ENCODE assay signal across 12 cellular contexts in genomic region chr10:8473205-8473604, GRCh38.
DNase-seq lines count a peak whose midpoint lies in the region; ATAC-seq and TF ChIP-seq lines count a peak whose summit lies in the region.
"Had no signal": no experiment of that assay in that cellular context is flagged by ENCODE, and none has a peak within 500 bp of the region (broad histone marks: within the 10 kb centered on the region; RNA-seq: fewer than 3 reads in every experiment).

No MANE protein-coding gene starts in this region.

- BruUV-seq in PC-3 (replicated peaks; lab: Mats Ljungman, UMichigan), result no TSS peak

- H3K9me3 ChIP-seq in PC-3 (ENCODE audit: low read length) (no peaks in the 10 kb centered on the region), endodermal cell (ENCODE audit: control insufficient read depth, low read length) (peaks cover 14% of the 10 kb centered on the region)

- no peaks in the 10 kb centered on the region for H3F3A ChIP-seq in PC-3 (ENCODE audit: low read length, unreplicated experiment)

- H2AFZ ChIP-seq in PC-3 (ENCODE audit: low read length), result no peak overlapping the region

- peaks cover 5% of the 10 kb centered on the region for H3K4me1 Mint-ChIP-seq in activated CD4-positive, alpha-beta T cell treated with anti-CD3 and anti-CD28 coated beads for 36 hours
- no peaks in the 10 kb centered on the region for H3K4me1 Mint-ChIP-seq in endodermal cell

- POLR2A ChIA-PET in activated CD4-positive, alpha-beta T cell treated with anti-CD3 and anti-CD28 coated beads for 36 hours (lab: Charles Lee), result no interaction called here
- POLR2A ChIA-PET in PC-3 (lab: Charles Lee; ENCODE audit: unreplicated experiment), result interaction anchor here (0.7 kb wide), 1 partner anchor 117 kb away, joined by 3 read pairs; no protein-coding TSS in a partner anchor

- peak; percentile 49 for ATAC-seq in activated CD4-positive, alpha-beta T cell treated with anti-CD3 and anti-CD28 coated beads for 36 hours
- no peak for ATAC-seq in PC-3
- ATAC-seq: left colon had no signal

- peaks cover 15% of the 10 kb centered on the region for H3K27me3 Mint-ChIP-seq in activated CD4-positive, alpha-beta T cell treated with anti-CD3 and anti-CD28 coated beads for 36 hours
- peaks cover 2% of the 10 kb centered on the region for H3K27me3 Mint-ChIP-seq in endodermal cell (ENCODE audit: insufficient read depth)

- H3K4me3 Mint-ChIP-seq in activated CD4-positive, alpha-beta T cell treated with anti-CD3 and anti-CD28 coated beads for 36 hours, result no peak overlapping the region
- no peak overlapping the region for H3K4me3 Mint-ChIP-seq in endodermal cell

- no peak overlapping the region for H3K4me2 ChIP-seq in PC-3 (ENCODE audit: low read length)
- H3K4me2 ChIP-seq: KMS-11 had no signal

- no peaks in the 10 kb centered on the region for H4K20me1 ChIP-seq in PC-3 (ENCODE audit: low read length)

- TF ChIP-seq CTCF in PC-3 (conservative IDR thresholded peaks at IDR 0.05; ENCODE audit: low read depth, low read length) (peak; percentile 50), endodermal cell (conservative IDR thresholded peaks at IDR 0.05) (peak; percentile 39)

- H3K36me3 ChIP-seq in PC-3 (ENCODE audit: low read depth, low read length) (no peaks in the 10 kb centered on the region), endodermal cell (ENCODE audit: control insufficient read depth, insufficient read depth, low read length) (no peaks in the 10 kb centered on the region)
- H3K36me3 ChIP-seq: tibial nerve had no signal

- H3K9me3 Mint-ChIP-seq in activated CD4-positive, alpha-beta T cell treated with anti-CD3 and anti-CD28 coated beads for 36 hours (ENCODE audit: low read depth), result peaks cover 7% of the 10 kb centered on the region
- H3K9me3 Mint-ChIP-seq in endodermal cell, result peaks cover 9% of the 10 kb centered on the region

- H3K27ac Mint-ChIP-seq in activated CD4-positive, alpha-beta T cell treated with anti-CD3 and anti-CD28 coated beads for 36 hours, result no peak overlapping the region
- H3K27ac Mint-ChIP-seq in endodermal cell, result no peak overlapping the region

- H3K4me1 ChIP-seq in PC-3 (ENCODE audit: insufficient read depth, low read length) (no peaks in the 10 kb centered on the region), endodermal cell (ENCODE audit: control insufficient read depth, insufficient read depth, low read length) (no peaks in the 10 kb centered on the region)
- H3K4me1 ChIP-seq: tibial nerve had no signal

- H3K27me3 ChIP-seq in PC-3 (ENCODE audit: low read length), result no peaks in the 10 kb centered on the region
- no peaks in the 10 kb centered on the region for H3K27me3 ChIP-seq in endodermal cell (ENCODE audit: control insufficient read depth, insufficient read depth, low read length, poor library complexity, severe bottlenecking)
- H3K27me3 ChIP-seq: tibial nerve had no signal

- no peaks in the 10 kb centered on the region for H3K9me2 ChIP-seq in PC-3 (replicated peaks; ENCODE audit: low read length)

- H3K36me3 Mint-ChIP-seq in activated CD4-positive, alpha-beta T cell treated with anti-CD3 and anti-CD28 coated beads for 36 hours (ENCODE audit: low read depth), result peaks cover 4% of the 10 kb centered on the region
- H3K36me3 Mint-ChIP-seq in endodermal cell (ENCODE audit: low read depth), result peaks cover 3% of the 10 kb centered on the region

- H3K4me3 ChIP-seq in PC-3 (ENCODE audit: low read length) (no peak overlapping the region), endodermal cell (ENCODE audit: low read length) (no peak overlapping the region)
- H3K4me3 ChIP-seq: tibial nerve had no signal

- H3K27ac ChIP-seq in PC-3 (ENCODE audit: low read length) (no peak overlapping the region), endodermal cell (ENCODE audit: low read depth, low read length) (no peak overlapping the region)
- H3K27ac ChIP-seq: KMS-11, tibial nerve had no signal

- intact Hi-C loops in activated CD4-positive, alpha-beta T cell treated with anti-CD3 and anti-CD28 coated beads for 36 hours (cut with DNase I, micrococcal nuclease), result loop anchor here (2.0 to 10.0 kb wide), 5 partner anchors 412 to 832 kb away; no protein-coding TSS in a partner anchor
- intact Hi-C loops in PC-3 (cut with micrococcal nuclease), result loop anchor here (1.0 to 10.0 kb wide), 3 partner anchors 138 to 601 kb away; no protein-coding TSS in a partner anchor

- H3K79me2 ChIP-seq in PC-3 (ENCODE audit: low read length), result no peaks in the 10 kb centered on the region

- WGBS in endodermal cell (ENCODE audit: insufficient coverage in 1 of 2, insufficient read length in 1 of 2), 2 experiments, result 86% methylated on average over 2 of the region's 2 CpGs; no CpG with 5 or more reads in 1 of the 2 experiments

- peak; percentile 18 for DNase-seq in activated CD4-positive, alpha-beta T cell treated with anti-CD3 and anti-CD28 coated beads for 36 hours
- no peak for DNase-seq in activated CD4-positive, alpha-beta T cell treated with anti-CD3 and anti-CD28 coated beads for 1 hour
- DNase-seq in GM03348 (ENCODE audit: low spot score) (peak; percentile 13), PC-3 (peak; percentile 34), endodermal cell (no peak), middle frontal gyrus (ENCODE audit: extremely low spot score, low spot score) (no peak), T1000 (lab: John Stamatoyannopoulos, UW) (no peak), HK-2 (ENCODE audit: unreplicated experiment) (no peak)
- DNase-seq: foreskin melanocyte, left colon had no signal

- H3K9ac ChIP-seq in PC-3 (ENCODE audit: low read length), result no peak overlapping the region
- no peak overlapping the region for H3K9ac ChIP-seq in endodermal cell (ENCODE audit: extremely low read depth, low read length, poor library complexity, severe bottlenecking)
- H3K9ac ChIP-seq: KMS-11 had no signal

- CTCF ChIA-PET in activated CD4-positive, alpha-beta T cell treated with anti-CD3 and anti-CD28 coated beads for 36 hours (lab: Charles Lee), result no interaction called here
- CTCF ChIA-PET in PC-3 (lab: Charles Lee), result interaction anchor here (0.7 kb wide), 1 partner anchor 313 kb away, joined by 3 read pairs; no protein-coding TSS in a partner anchor

Comparison
In these comparisons a context has a peak if more than half of its experiments do, and no peak if none do; other contexts are left out.
1. DNase-seq: peak in activated CD4-positive, alpha-beta T cell treated with anti-CD3 and anti-CD28 coated beads for 36 hours (single experiment), GM03348 (single experiment) and PC-3 (single experiment); none in activated CD4-positive, alpha-beta T cell treated with anti-CD3 and anti-CD28 coated beads for 1 hour (single experiment), endodermal cell (single experiment), middle frontal gyrus (single experiment), T1000 (single experiment) and HK-2 (single experiment).